ENCODE assay signal across 34 cellular contexts in genomic region chr19:28984315-28984714, GRCh38.
"Had no signal": no experiment of that assay in that cellular context is flagged by ENCODE, and none has a peak within 500 bp of the region (broad histone marks: within the 10 kb centered on the region; RNA-seq: fewer than 3 reads in every experiment).

No MANE protein-coding gene starts in this region.

- H3K4me1 ChIP-seq: adrenal gland, body of pancreas, breast epithelium had no signal

- DNase-seq: activated B cell treated with CpG ODN at 0.5 μM for 24 hours; activated CD4-positive, alpha-beta memory T cell treated with anti-CD3 and anti-CD28 coated beads for 36 hours; activated CD4-positive, alpha-beta T cell treated with anti-CD3 and anti-CD28 coated beads for 4 hours; activated CD4-positive, alpha-beta T cell treated with anti-CD3 and anti-CD28 coated beads, Interleukin-2, amount 10 ng/mL, durations not matched to agents 24 days and 14 days; activated CD4-positive, alpha-beta T cell treated with anti-CD3 and anti-CD28 coated beads, Interleukin-2, amount 50 U/mL, for 1 hour; activated CD4-positive, alpha-beta T cell treated with anti-CD3 and anti-CD28 coated beads, Interleukin-2, amount 50 U/mL, for 4 hours; activated CD4-positive, CD25-positive, alpha-beta regulatory T cell treated with anti-CD3 and anti-CD28 coated beads, Interleukin-2, amount 50 U/mL, for 72 hours; activated CD8-positive, alpha-beta memory T cell treated with anti-CD3 and anti-CD28 coated beads, Interleukin-2, amount 50 U/mL, for 4 hours; activated CD8-positive, alpha-beta T cell treated with anti-CD3 and anti-CD28 coated beads for 36 hours; activated effector memory CD4-positive, alpha-beta T cell treated with anti-CD3 and anti-CD28 coated beads, Interleukin-2, amount 50 U/mL, for 16 hours; activated gamma-delta T cell treated with Interleukin-2 at 50 U/mL for 16 hours; activated naive CD4-positive, alpha-beta T cell; activated naive CD4-positive, alpha-beta T cell treated with anti-CD3 and anti-CD28 coated beads for 36 hours; activated naive CD4-positive, alpha-beta T cell treated with anti-CD3 and anti-CD28 coated beads, Interleukin-2, amount 50 U/mL, for 16 hours; activated naive CD8-positive, alpha-beta T cell treated with anti-CD3 and anti-CD28 coated beads for 36 hours; activated T-cell treated with anti-CD3 and anti-CD28 coated beads for 4 hours; activated T-cell treated with anti-CD3 and anti-CD28 coated beads, Interleukin-2, amount 50 U/mL, for 1 hour; activated T-cell treated with anti-CD3 and anti-CD28 coated beads, Interleukin-2, amount 50 U/mL, for 4 hours; activated T-cell treated with anti-CD3 and anti-CD28 coated beads, Interleukin-2, amount 50 U/mL, for 72 hours; adrenal gland; amniotic stem cell; aorta; body of pancreas; brain microvascular endothelial cell; central memory CD4-positive, alpha-beta T cell; T-helper 1 cell; T-helper 2 cell; T-helper 9 cell had no signal

- ATAC-seq: activated CD8-positive, alpha-beta T cell treated with anti-CD3 and anti-CD28 coated beads for 36 hours; activated naive CD4-positive, alpha-beta T cell treated with anti-CD3 and anti-CD28 coated beads, Interleukin-2, amount 50 U/mL, for 72 hours; activated T-cell treated with anti-CD3 and anti-CD28 coated beads, Interleukin-2, amount 50 U/mL, for 4 hours; activated T-cell treated with anti-CD3 and anti-CD28 coated beads, Interleukin-2, amount 50 U/mL, for 72 hours; activated T-helper 17 cell treated with anti-CD3 and anti-CD28 coated beads, Interleukin-2, amount 50 U/mL, for 72 hours; body of pancreas had no signal

- H3K36me3 ChIP-seq: adrenal gland, brain microvascular endothelial cell, breast epithelium had no signal

- H3K27ac ChIP-seq: adrenal gland, body of pancreas, brain microvascular endothelial cell, breast epithelium, VCaP had no signal

- FAIRE-seq: astrocyte, TTC549 had no signal

- H3K27me3 ChIP-seq: adrenal gland, body of pancreas, brain microvascular endothelial cell had no signal

- H3K4me3 ChIP-seq: adrenal gland, body of pancreas, breast epithelium had no signal

- H3K9me3 ChIP-seq: adrenal gland, body of pancreas, breast epithelium had no signal
